1 cellular context compared by ENCODE assay signal in the genomic region with DNA sequence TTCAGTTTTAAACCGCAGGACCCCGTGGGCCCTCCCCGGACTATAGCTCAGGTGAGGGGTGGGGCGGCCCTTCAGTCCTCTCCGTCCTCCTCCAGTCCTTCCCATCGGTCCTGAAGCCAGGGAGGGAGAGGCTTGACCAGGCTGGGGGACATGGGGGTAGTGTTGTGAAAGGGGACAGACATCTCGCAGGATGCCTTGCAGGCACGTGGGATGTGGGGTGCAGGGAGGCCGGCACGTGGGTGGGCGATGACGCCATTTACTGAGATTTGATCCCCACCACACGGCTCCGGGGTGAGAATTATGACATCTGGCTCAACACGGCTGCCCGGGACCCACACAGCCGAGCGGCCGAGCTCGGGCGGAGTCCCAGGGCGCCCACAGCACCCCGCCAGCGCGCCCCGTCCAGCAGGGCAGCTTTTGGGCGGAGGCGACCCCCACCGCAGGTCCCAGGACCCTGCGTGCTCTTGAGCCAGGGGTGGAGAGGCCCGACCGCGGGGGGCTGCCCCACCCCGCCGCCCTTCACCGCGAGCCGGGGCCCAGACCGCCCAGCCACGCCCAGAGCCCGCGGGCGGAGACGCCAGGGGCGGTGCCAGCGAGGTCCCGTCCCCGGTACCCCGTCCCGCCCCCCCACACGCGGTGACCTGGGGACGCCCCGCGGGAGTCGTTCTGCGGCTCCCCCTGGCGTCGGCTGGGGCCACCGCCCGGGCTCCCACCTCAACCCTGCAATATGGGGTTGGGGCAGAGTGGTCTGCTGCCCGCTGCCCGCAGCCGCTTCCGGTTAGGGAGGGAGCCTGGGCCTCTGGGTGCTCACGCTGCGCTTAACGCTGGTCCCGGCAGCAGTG.
TF ChIP-seq lines count a peak whose summit lies in the region.

No MANE protein-coding gene starts in this region.

TF ChIP-seq in HepG2, 621 proteins besides CTCF, POLR2A, EP300 and RAD21 (continued from another document and continues in another):
- TF ChIP-seq, protein P1, sequence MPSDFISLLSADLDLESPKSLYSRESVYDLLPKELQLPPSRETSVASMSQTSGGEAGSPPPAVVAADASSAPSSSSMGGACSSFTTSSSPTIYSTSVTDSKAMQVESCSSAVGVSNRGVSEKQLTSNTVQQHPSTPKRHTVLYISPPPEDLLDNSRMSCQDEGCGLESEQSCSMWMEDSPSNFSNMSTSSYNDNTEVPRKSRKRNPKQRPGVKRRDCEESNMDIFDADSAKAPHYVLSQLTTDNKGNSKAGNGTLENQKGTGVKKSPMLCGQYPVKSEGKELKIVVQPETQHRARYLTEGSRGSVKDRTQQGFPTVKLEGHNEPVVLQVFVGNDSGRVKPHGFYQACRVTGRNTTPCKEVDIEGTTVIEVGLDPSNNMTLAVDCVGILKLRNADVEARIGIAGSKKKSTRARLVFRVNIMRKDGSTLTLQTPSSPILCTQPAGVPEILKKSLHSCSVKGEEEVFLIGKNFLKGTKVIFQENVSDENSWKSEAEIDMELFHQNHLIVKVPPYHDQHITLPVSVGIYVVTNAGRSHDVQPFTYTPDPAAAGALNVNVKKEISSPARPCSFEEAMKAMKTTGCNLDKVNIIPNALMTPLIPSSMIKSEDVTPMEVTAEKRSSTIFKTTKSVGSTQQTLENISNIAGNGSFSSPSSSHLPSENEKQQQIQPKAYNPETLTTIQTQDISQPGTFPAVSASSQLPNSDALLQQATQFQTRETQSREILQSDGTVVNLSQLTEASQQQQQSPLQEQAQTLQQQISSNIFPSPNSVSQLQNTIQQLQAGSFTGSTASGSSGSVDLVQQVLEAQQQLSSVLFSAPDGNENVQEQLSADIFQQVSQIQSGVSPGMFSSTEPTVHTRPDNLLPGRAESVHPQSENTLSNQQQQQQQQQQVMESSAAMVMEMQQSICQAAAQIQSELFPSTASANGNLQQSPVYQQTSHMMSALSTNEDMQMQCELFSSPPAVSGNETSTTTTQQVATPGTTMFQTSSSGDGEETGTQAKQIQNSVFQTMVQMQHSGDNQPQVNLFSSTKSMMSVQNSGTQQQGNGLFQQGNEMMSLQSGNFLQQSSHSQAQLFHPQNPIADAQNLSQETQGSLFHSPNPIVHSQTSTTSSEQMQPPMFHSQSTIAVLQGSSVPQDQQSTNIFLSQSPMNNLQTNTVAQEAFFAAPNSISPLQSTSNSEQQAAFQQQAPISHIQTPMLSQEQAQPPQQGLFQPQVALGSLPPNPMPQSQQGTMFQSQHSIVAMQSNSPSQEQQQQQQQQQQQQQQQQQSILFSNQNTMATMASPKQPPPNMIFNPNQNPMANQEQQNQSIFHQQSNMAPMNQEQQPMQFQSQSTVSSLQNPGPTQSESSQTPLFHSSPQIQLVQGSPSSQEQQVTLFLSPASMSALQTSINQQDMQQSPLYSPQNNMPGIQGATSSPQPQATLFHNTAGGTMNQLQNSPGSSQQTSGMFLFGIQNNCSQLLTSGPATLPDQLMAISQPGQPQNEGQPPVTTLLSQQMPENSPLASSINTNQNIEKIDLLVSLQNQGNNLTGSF (CRISPR knock-in tag; IDR thresholded peaks at IDR 0.05): no peak
- TF ChIP-seq WIZ (CRISPR knock-in tag; IDR thresholded peaks at IDR 0.05) (no peak), ZNF792 (CRISPR knock-in tag; IDR thresholded peaks at IDR 0.05) (no peak), IRF1 (CRISPR knock-in tag; IDR thresholded peaks at IDR 0.05; ENCODE audit: low read depth) (no peak), CAMTA2 (CRISPR knock-in tag; IDR thresholded peaks at IDR 0.05; ENCODE audit: borderline replicate concordance) (peak; percentile 47; the same call in 1 of the 2 replicates), ZNF883 (CRISPR knock-in tag; IDR thresholded peaks at IDR 0.05; ENCODE audit: not compliant biosample characterization) (no peak), NFKB2 (CRISPR knock-in tag; IDR thresholded peaks at IDR 0.05; ENCODE audit: borderline replicate concordance) (no peak), ZNF574 (CRISPR knock-in tag; IDR thresholded peaks at IDR 0.05) (peak; percentile 25; the same call in 1 of the 2 replicates), EHMT2 (IDR thresholded peaks at IDR 0.05; ENCODE audit: borderline replicate concordance, low read depth, low read length) (no peak), ZFAT (CRISPR knock-in tag; conservative IDR thresholded peaks at IDR 0.05) (no peak), ZBTB43 (CRISPR knock-in tag; conservative IDR thresholded peaks at IDR 0.05) (no peak), TEAD3 (CRISPR knock-in tag; optimal IDR thresholded peaks at IDR 0.05; ENCODE audit: borderline replicate concordance) (no peak), YY1 (IDR thresholded peaks at IDR 0.05; ENCODE audit: insufficient read depth, insufficient replicate concordance, low read depth, low read length) (no peak), TBP (CRISPR knock-in tag; IDR thresholded peaks at IDR 0.05) (no peak), ZNF329 (CRISPR knock-in tag; IDR thresholded peaks at IDR 0.05; ENCODE audit: low read depth) (no peak), PHF8 (CRISPR knock-in tag; IDR thresholded peaks at IDR 0.05) (no peak), ZC3H13 (CRISPR knock-in tag; IDR thresholded peaks at IDR 0.05) (no peak), ZNF333 (CRISPR knock-in tag; IDR thresholded peaks at IDR 0.05; ENCODE audit: borderline replicate concordance) (no peak), RFX5 (IDR thresholded peaks at IDR 0.05; ENCODE audit: low read depth, low read length) (no peak), ZNF468 (CRISPR knock-in tag; IDR thresholded peaks at IDR 0.05) (no peak), EEA1 (CRISPR knock-in tag; IDR thresholded peaks at IDR 0.05; ENCODE audit: borderline replicate concordance) (no peak; the same call in 1 of the 2 replicates), AGO1 (IDR thresholded peaks at IDR 0.05; ENCODE audit: low read depth, low read length, poor library complexity, severe bottlenecking) (no peak), ZNF776 (CRISPR knock-in tag; IDR thresholded peaks at IDR 0.05) (no peak; the same call in 1 of the 2 replicates), ONECUT2 (CRISPR knock-in tag; IDR thresholded peaks at IDR 0.05) (no peak), ZNF235 (CRISPR knock-in tag; IDR thresholded peaks at IDR 0.05; ENCODE audit: borderline replicate concordance) (0 out of 2 replicates have a peak, but pooled peaks have one; percentile 34), JARID2 (CRISPR knock-in tag; IDR thresholded peaks at IDR 0.05; ENCODE audit: insufficient replicate concordance) (no peak), ZKSCAN1 (IDR thresholded peaks at IDR 0.05; ENCODE audit: low read length) (no peak), SRF (IDR thresholded peaks at IDR 0.05; ENCODE audit: low read depth, low read length) (no peak), ZNF225 (CRISPR knock-in tag; IDR thresholded peaks at IDR 0.05) (no peak), NFIC (IDR thresholded peaks at IDR 0.05; ENCODE audit: low read length) (no peak), SP4 (CRISPR knock-in tag; IDR thresholded peaks at IDR 0.05) (no peak), ZSCAN12 (CRISPR knock-in tag; IDR thresholded peaks at IDR 0.05) (no peak), FOXK1 (CRISPR knock-in tag; IDR thresholded peaks at IDR 0.05; ENCODE audit: borderline replicate concordance, low read depth) (no peak), MAF1 (CRISPR knock-in tag; IDR thresholded peaks at IDR 0.05; ENCODE audit: borderline replicate concordance) (no peak), YEATS4 (CRISPR knock-in tag; IDR thresholded peaks at IDR 0.05; ENCODE audit: borderline replicate concordance) (no peak)
- TF ChIP-seq, protein P2, sequence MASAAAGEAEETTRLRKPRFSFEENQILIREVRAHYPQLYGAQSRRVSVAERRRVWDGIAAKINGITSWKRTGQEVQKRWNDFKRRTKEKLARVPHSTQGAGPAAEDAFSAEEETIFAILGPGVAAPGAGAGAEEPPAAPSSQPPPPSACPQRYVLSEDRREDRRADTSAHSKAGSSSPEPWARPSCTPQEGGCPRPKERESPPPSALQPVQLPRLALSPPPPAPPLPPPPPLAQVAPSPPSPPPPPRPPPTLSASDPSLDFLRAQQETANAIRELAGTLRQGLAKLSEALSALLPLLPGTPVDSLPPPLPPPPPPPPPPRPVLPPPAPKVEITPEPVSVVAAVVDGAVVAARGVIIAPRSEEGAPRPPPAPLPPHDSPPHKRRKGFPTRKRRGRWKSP (CRISPR knock-in tag; IDR thresholded peaks at IDR 0.05): no peak
- TF ChIP-seq, protein P3, sequence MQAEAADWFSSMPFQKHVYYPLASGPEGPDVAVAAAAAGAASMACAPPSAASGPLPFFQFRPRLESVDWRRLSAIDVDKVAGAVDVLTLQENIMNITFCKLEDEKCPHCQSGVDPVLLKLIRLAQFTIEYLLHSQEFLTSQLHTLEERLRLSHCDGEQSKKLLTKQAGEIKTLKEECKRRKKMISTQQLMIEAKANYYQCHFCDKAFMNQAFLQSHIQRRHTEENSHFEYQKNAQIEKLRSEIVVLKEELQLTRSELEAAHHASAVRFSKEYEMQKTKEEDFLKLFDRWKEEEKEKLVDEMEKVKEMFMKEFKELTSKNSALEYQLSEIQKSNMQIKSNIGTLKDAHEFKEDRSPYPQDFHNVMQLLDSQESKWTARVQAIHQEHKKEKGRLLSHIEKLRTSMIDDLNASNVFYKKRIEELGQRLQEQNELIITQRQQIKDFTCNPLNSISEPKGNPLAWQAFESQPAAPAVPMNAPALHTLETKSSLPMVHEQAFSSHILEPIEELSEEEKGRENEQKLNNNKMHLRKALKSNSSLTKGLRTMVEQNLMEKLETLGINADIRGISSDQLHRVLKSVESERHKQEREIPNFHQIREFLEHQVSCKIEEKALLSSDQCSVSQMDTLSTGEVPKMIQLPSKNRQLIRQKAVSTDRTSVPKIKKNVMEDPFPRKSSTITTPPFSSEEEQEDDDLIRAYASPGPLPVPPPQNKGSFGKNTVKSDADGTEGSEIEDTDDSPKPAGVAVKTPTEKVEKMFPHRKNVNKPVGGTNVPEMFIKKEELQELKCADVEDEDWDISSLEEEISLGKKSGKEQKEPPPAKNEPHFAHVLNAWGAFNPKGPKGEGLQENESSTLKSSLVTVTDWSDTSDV (CRISPR knock-in tag; IDR thresholded peaks at IDR 0.05): no peak
- TF ChIP-seq, protein P4, sequence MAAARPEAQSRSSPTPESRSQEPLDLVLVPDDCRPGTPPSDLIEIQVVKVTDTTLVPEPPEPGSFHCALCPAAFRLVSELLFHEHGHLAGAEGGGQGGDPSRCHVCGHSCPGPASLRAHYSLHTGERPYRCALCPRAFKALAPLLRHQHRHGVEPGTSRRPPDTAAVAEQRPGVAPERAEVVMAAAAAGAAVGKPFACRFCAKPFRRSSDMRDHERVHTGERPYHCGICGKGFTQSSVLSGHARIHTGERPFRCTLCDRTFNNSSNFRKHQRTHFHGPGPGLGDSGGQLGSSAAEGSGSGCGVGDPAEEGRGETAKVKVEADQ (CRISPR knock-in tag; IDR thresholded peaks at IDR 0.05; ENCODE audit: borderline replicate concordance): no peak
- TF ChIP-seq, protein P5, sequence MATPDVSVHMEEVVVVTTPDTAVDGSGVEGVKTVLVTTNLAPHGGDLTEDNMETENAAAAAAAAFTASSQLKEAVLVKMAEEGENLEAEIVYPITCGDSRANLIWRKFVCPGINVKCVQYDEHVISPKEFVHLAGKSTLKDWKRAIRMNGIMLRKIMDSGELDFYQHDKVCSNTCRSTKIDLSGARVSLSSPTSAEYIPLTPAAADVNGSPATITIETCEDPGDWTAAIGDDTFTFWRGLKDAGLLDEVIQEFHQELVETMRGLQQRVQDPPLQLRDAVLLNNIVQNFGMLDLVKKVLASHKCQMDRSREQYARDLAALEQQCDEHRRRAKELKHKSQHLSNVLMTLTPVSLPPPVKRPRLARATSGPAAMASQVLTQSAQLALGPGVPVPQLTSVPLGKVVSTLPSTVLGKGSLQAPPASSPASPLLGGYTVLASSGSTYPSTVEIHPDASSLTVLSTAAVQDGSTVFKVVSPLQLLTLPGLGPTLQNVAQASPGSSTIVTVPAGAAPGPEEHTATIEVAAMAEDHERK (CRISPR knock-in tag; IDR thresholded peaks at IDR 0.05; ENCODE audit: low read depth): no peak
